19 cellular contexts compared by ENCODE assay signal in genomic region chr2:72050734-72051133, GRCh38.
DNase-seq lines count a peak whose midpoint lies in the region; ATAC-seq and TF ChIP-seq lines count a peak whose summit lies in the region.
"Had no signal": no experiment of that assay in that cellular context is flagged by ENCODE, and none has a peak within 500 bp of the region (broad histone marks: within the 10 kb centered on the region; RNA-seq: fewer than 3 reads in every experiment).

No MANE protein-coding gene starts in this region.

- 0 out of 3 replicates have a peak overlapping the region, but pooled peaks have one; percentile 7 for H3K4me3 Mint-ChIP-seq in GM23338
- H3K4me3 Mint-ChIP-seq: CD4-positive, alpha-beta memory T cell; H9 had no signal

- H3K27me3 ChIP-seq in GM23338 (ENCODE audit: insufficient read depth) (no peaks in the 10 kb centered on the region), lower lobe of right lung (ENCODE audit: low read depth) (no peaks in the 10 kb centered on the region), thyroid gland (no peaks in the 10 kb centered on the region)

- no peak for TF ChIP-seq POLR2A in thyroid gland (IDR thresholded peaks at IDR 0.05)

- 42 to 43% methylated on average over 2 of the region's 2 CpGs for WGBS in thyroid gland, 2 donors

- no peaks in the 10 kb centered on the region for H4K20me1 ChIP-seq in GM23338 (replicated peaks; ENCODE audit: insufficient read depth)

- no peaks in the 10 kb centered on the region; the same call in 2 of the 3 replicates for H3K36me3 Mint-ChIP-seq in GM23338 (ENCODE audit: low read depth)
- H3K36me3 Mint-ChIP-seq: CD4-positive, alpha-beta memory T cell had no signal

- H3K9me3 ChIP-seq in lower lobe of right lung (peaks cover 4% of the 10 kb centered on the region), thyroid gland (no peaks in the 10 kb centered on the region)

- ATAC-seq in GM23338 (peak; percentile 52), lower lobe of right lung (peak; percentile 73 to 77), GM21367 (IDR thresholded peaks at IDR 0.05; ENCODE audit: unreplicated experiment) (no peak), GM18868 (IDR thresholded peaks at IDR 0.05; ENCODE audit: unreplicated experiment) (no peak)
- ATAC-seq: A549, HCT116 had no signal

- H3K27me3 Mint-ChIP-seq in GM23338 (ENCODE audit: insufficient read depth, low read depth, poor library complexity) = peaks cover 3% of the 10 kb centered on the region
- H3K27me3 Mint-ChIP-seq: CD4-positive, alpha-beta memory T cell had no signal

- peak overlapping the region; percentile 74 for H3K27ac Mint-ChIP-seq in GM23338
- H3K27ac Mint-ChIP-seq: CD4-positive, alpha-beta memory T cell; H9 had no signal

- H3K27ac ChIP-seq in GM23338 (ENCODE audit: low read depth) = no peak overlapping the region
- no peak overlapping the region for H3K27ac ChIP-seq in lower lobe of right lung
- no peak overlapping the region for H3K27ac ChIP-seq in thyroid gland
- H3K27ac ChIP-seq: A549, GM23248 had no signal

- no peaks in the 10 kb centered on the region for H3K9me2 ChIP-seq in GM23338 (ENCODE audit: insufficient read depth)

- 0 out of 3 replicates have a peak, but pooled peaks cover 4% of the 10 kb centered on the region for H3K9me3 Mint-ChIP-seq in GM23338

- H3K4me1 Mint-ChIP-seq in GM23338 = peaks cover 15% of the 10 kb centered on the region
- H3K4me1 Mint-ChIP-seq: CD4-positive, alpha-beta memory T cell; H9 had no signal

- no peaks in the 10 kb centered on the region for H3K79me2 ChIP-seq in GM23338 (replicated peaks; ENCODE audit: insufficient read depth)

- H3F3A ChIP-seq in GM23338 (replicated peaks; ENCODE audit: low read depth) = no peaks in the 10 kb centered on the region

- H3K36me3 ChIP-seq in GM23338 (ENCODE audit: insufficient read depth) (no peaks in the 10 kb centered on the region), lower lobe of right lung (no peaks in the 10 kb centered on the region), thyroid gland (no peaks in the 10 kb centered on the region)

- H2AFZ ChIP-seq in GM23338 = no peak overlapping the region
- H2AFZ ChIP-seq: GM23248 had no signal

- H3K4me3 ChIP-seq in GM23338 (no peak overlapping the region), lower lobe of right lung (no peak overlapping the region), thyroid gland (replicated peaks in 1 of 3) (no peak overlapping the region)
- H3K4me3 ChIP-seq: A549, GM23248 had no signal

- TF ChIP-seq CTCF in GM23338 (conservative IDR thresholded peaks at IDR 0.05; ENCODE audit: low read depth in 2 of 2) = no peak
- no peak for TF ChIP-seq CTCF in lower lobe of right lung (IDR thresholded peaks at IDR 0.05)
- TF ChIP-seq CTCF in thyroid gland (IDR thresholded peaks at IDR 0.05) = no peak

- intact Hi-C loops in lower lobe of right lung (cut with DNase I) (no loop called here), thyroid gland (cut with DNase I) (no loop called here)

- H3K4me1 ChIP-seq in GM23338 (ENCODE audit: insufficient read depth) (no peaks in the 10 kb centered on the region), lower lobe of right lung (peaks cover 6% of the 10 kb centered on the region), thyroid gland (no peaks in the 10 kb centered on the region)
- H3K4me1 ChIP-seq: A549 had no signal

- H3K4me2 ChIP-seq in GM23338 = no peak overlapping the region
- H3K4me2 ChIP-seq: A549 had no signal

- DNase-seq in GM23338 (ENCODE audit: low spot score) (no peak), lower lobe of right lung (no peak), thyroid gland (peak; percentile 18 to 43), NCI-H187 treated with DMSO at 0.1 percent for 48 hours (lab: John Stamatoyannopoulos, UW) (no peak)
- DNase-seq: 8988T; ACHN; C1 segment of cervical spinal cord; Calu3; CD4-positive, alpha-beta memory T cell; COR-L47; DMS53; DMS79 treated with DMSO at 0.1 percent for 48 hours; GF-D8; GM23248; H9 had no signal

TF ChIP-seq in GM23338, 12 proteins besides CTCF, POLR2A, EP300 and RAD21:
- TF ChIP-seq EZH2phosphoT487 (IDR thresholded peaks at IDR 0.05; ENCODE audit: unreplicated experiment) = no peak
- no peak for TF ChIP-seq ZNF462 (CRISPR knock-in tag; IDR thresholded peaks at IDR 0.05)
TF ChIP-seq in GM23338: peak in this region for 0.

Comparison
In these comparisons a context has a peak if more than half of its experiments do, and no peak if none do; other contexts are left out.
1. ATAC-seq: peak in GM23338 (single experiment) and lower lobe of right lung (2 of 2); none in GM21367 (single experiment) and GM18868 (single experiment).
2. DNase-seq: peak in thyroid gland (2 of 2); none in GM23338 (single experiment), lower lobe of right lung (single experiment) and NCI-H187 treated with DMSO at 0.1 percent for 48 hours (single experiment).